In the genomic region with DNA sequence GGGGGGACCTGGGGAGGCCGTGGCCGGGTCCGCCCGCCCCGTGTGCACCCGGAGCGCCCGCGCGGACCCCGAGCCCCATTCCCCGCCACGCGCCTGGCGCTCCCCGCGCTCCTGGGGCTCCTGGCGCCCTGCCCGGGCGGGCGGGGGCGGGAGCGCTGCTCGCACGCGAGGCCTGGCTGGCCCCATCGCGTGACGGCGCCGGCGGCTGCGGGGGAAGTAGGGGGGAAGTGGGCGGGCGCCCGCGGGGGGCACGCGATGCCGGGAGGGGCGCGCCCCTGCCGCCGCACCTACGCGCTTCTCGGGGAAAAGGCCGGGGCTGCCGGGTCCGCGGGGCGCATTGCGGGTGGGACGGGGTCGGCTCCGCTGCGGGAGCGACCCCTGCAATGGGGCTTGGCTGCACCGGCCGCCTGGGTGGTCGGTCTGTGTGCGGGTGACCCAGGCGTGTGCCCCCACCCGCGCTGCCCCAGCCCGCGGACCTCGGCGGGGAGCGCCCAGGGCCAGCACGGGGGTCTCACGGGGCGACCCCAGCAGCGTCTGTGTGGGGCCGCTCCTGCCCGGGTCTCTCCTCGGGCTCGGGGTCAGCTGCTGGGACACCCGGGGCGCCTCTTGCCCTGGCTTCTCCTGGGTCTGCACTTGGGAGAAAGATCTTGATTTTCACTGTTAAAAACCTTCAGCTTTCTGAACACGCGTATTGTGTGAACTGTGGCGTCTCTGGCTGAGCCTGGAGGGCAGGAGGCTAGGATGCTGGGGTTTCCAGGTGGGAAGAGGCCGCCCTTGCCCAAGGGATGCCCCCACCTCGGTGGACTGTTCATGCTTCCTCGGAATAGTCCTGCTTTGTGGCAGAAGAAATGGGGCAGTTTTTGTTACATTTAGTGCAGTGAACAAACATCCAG, we compare ENCODE assay signal across 8 cellular contexts. TPM values are rescaled to one million over a fixed set of nuclear protein-coding genes. Genes with fewer than 3 reads are reported as not detected.
DNase-seq lines count a peak whose midpoint lies in the region; ATAC-seq, FAIRE-seq and TF ChIP-seq lines count a peak whose summit lies in the region.

No MANE protein-coding gene starts in this region.

- H3K9me3 Mint-ChIP-seq in activated naive CD8-positive, alpha-beta T cell treated with anti-CD3 and anti-CD28 coated beads, Interleukin-2, amount 10 ng/mL, durations not matched to agents 7 days and 5 days = no peaks in the 10 kb centered on the region

- peak overlapping the region; percentile 70 for H3K4me3 Mint-ChIP-seq in activated naive CD8-positive, alpha-beta T cell treated with anti-CD3 and anti-CD28 coated beads, Interleukin-2, amount 10 ng/mL, durations not matched to agents 7 days and 5 days

- peak overlapping the region; percentile 25; the same call in 1 of the 2 replicates for H3K4me3 ChIP-seq in iPS DF 6.9 (ENCODE audit: low read length)

- H3K27me3 ChIP-seq in iPS DF 6.9 (ENCODE audit: control insufficient read depth, insufficient read depth, low read length) = peaks cover 5% of the 10 kb centered on the region; the same call in 1 of the 2 replicates

- POLR2A ChIA-PET in activated naive CD8-positive, alpha-beta T cell treated with anti-CD3 and anti-CD28 coated beads, Interleukin-2, amount 10 ng/mL, durations not matched to agents 7 days and 5 days (lab: Charles Lee) = interaction anchor here (0.7 to 2.9 kb wide), 8 partner anchors 17 to 103 kb away, joined by 3 to 16 read pairs (median 4); partner anchors contain the start of gene PDCD6

- ATAC-seq in HG03342 (IDR thresholded peaks at IDR 0.05; ENCODE audit: unreplicated experiment) (peak; percentile 39), HG02571 (IDR thresholded peaks at IDR 0.05; ENCODE audit: unreplicated experiment) (no peak), GM21825 (IDR thresholded peaks at IDR 0.05; ENCODE audit: unreplicated experiment) (no peak)
- ATAC-seq in activated naive CD8-positive, alpha-beta T cell treated with anti-CD3 and anti-CD28 coated beads, Interleukin-2, amount 10 ng/mL, durations not matched to agents 7 days and 5 days (ENCODE audit: low read depth) = peak; percentile 43

- TF ChIP-seq POLR2A in GM12892 (IDR thresholded peaks at IDR 0.05; ENCODE audit: low read depth, low read length) = peak; percentile 57

- no peaks in the 10 kb centered on the region for H3K27me3 Mint-ChIP-seq in activated naive CD8-positive, alpha-beta T cell treated with anti-CD3 and anti-CD28 coated beads, Interleukin-2, amount 10 ng/mL, durations not matched to agents 7 days and 5 days

- H3K27ac ChIP-seq in iPS DF 6.9 (ENCODE audit: low read length) = no peak overlapping the region

- H3K4me1 ChIP-seq in iPS DF 6.9 (ENCODE audit: control insufficient read depth, insufficient read depth, low read length) = no peaks in the 10 kb centered on the region; the same call in 1 of the 2 replicates

- H3K27ac Mint-ChIP-seq in activated naive CD8-positive, alpha-beta T cell treated with anti-CD3 and anti-CD28 coated beads, Interleukin-2, amount 10 ng/mL, durations not matched to agents 7 days and 5 days = peak overlapping the region; percentile 90

- no peaks in the 10 kb centered on the region; the same call in 1 of the 2 replicates for H3K36me3 ChIP-seq in iPS DF 6.9 (ENCODE audit: control insufficient read depth, insufficient read depth, low read length)

- no CpG with 5 or more reads among the region's 86 CpGs for WGBS in iPS DF 6.9 (ENCODE audit: insufficient coverage, insufficient read length)

- H3K36me3 Mint-ChIP-seq in activated naive CD8-positive, alpha-beta T cell treated with anti-CD3 and anti-CD28 coated beads, Interleukin-2, amount 10 ng/mL, durations not matched to agents 7 days and 5 days = peaks cover 22% of the 10 kb centered on the region

- DNase-seq in GM12892 (ENCODE audit: insufficient read length) (peak; percentile 87), SHP77 treated with DMSO at 0.1 percent for 48 hours (lab: John Stamatoyannopoulos, UW) (peak; percentile 30), iPS DF 6.9 (ENCODE audit: low read depth, low spot score) (no peak)
- peak; percentile 91 for DNase-seq in activated naive CD8-positive, alpha-beta T cell treated with anti-CD3 and anti-CD28 coated beads, Interleukin-2, amount 10 ng/mL, durations not matched to agents 7 days and 5 days
- peak; percentile 77 for DNase-seq in stimulated activated CD4-positive, alpha-beta T cell treated with anti-CD3 and anti-CD28 coated beads, Interleukin-1b, Interleukin-23, amount 100 ng/mL, for 48 hours

- FAIRE-seq in GM12892 (lab: Jason Lieb, UNC) = peak; percentile 48

- H3K9me3 ChIP-seq in iPS DF 6.9 (ENCODE audit: control insufficient read depth, insufficient read depth, low read length) = no peaks in the 10 kb centered on the region

- peaks cover 63% of the 10 kb centered on the region for H3K4me1 Mint-ChIP-seq in activated naive CD8-positive, alpha-beta T cell treated with anti-CD3 and anti-CD28 coated beads, Interleukin-2, amount 10 ng/mL, durations not matched to agents 7 days and 5 days

RNA-seq across cellular contexts. Expression of gene AHRR, which starts 52.4 kb away (rescaled TPM):
- 21.0 TPM for polyA plus RNA-seq in GM12892 (2012; ENCODE audit: missing spikeins)
- total RNA-seq in activated naive CD8-positive, alpha-beta T cell treated with anti-CD3 and anti-CD28 coated beads, Interleukin-2, amount 10 ng/mL, durations not matched to agents 7 days and 5 days = 10 to 100 TPM; 35.7 to 41.6 TPM

Comparison
In these comparisons a context has a peak if more than half of its experiments do, and no peak if none do; other contexts are left out.
1. ATAC-seq: peak in HG03342 (single experiment) and activated naive CD8-positive, alpha-beta T cell treated with anti-CD3 and anti-CD28 coated beads, Interleukin-2, amount 10 ng/mL, durations not matched to agents 7 days and 5 days (single experiment); none in HG02571 (single experiment) and GM21825 (single experiment).